9 cellular contexts compared by ENCODE assay signal in the genomic region with DNA sequence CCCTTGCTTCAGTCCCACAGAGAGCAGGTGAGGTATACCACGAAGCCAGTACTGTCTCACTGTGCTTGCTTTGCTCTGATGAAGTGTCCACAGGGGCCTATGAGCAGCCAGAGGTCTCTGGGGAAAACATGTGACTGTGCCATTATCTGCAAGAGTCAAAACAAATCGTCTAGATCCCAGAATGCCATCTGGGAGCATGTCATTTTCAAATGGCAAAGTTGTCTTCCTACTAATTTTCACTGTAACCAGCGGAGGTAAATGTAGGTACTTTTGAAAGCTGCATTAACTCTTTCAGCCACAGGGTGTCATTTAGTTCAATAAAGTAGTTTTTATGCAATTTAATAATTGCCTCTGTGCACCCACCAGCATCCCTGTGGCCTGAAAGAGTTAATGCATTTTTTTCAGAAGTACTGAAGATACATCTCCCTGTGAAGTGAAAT.
A peak's percentile ranks its signal among the peaks of the same experiment; 100 is the strongest.
DNase-seq lines count a peak whose midpoint lies in the region; ATAC-seq, FAIRE-seq and TF ChIP-seq lines count a peak whose summit lies in the region.
"Had no signal": no experiment of that assay in that cellular context is flagged by ENCODE, and none has a peak within 500 bp of the region (broad histone marks: within the 10 kb centered on the region; RNA-seq: fewer than 3 reads in every experiment).

No MANE protein-coding gene starts in this region.

- H3K4me3 ChIP-seq in AG10803 (ENCODE audit: low read length) (no peak overlapping the region), GM12878 (no peak overlapping the region)
- no peak overlapping the region for H3K4me3 ChIP-seq in Jurkat, Clone E6-1 (ENCODE audit: low read length)
- H3K4me3 ChIP-seq: stomach had no signal

- TF ChIP-seq CTCF in AG10803 (conservative IDR thresholded peaks at IDR 0.05; ENCODE audit: low read length) (0 out of 2 replicates have a peak, but pooled peaks have one; percentile 7), GM12878 (IDR thresholded peaks at IDR 0.05 in 2 of 3, conservative IDR thresholded peaks at IDR 0.05 in 1 of 3; ENCODE audit: control insufficient read depth in 2 of 3, extremely low read depth in 1 of 3, insufficient read depth in 1 of 3, low read depth in 3 of 3, low read length in 3 of 3) (peak; percentile 30 to 44 (median 37); a peak in 4 of 6 replicates)

- BruUV-seq in GM12878 (replicated peaks; lab: Mats Ljungman, UMichigan): no TSS peak

- H3K9ac ChIP-seq in GM12878 (ENCODE audit: control insufficient read depth, insufficient read depth, low read length): no peak overlapping the region

- SMC1A ChIA-PET in GM12878 (lab: Charles Lee; ENCODE audit: uncharacterized antibody, unreplicated experiment): interaction anchor here (0.7 to 23.1 kb wide), 17 partner anchors 9 to 401 kb away, joined by 3 to 463 read pairs (median 6); no protein-coding TSS in a partner anchor

- TF ChIP-seq RAD21 in GM12878 (IDR thresholded peaks at IDR 0.05; ENCODE audit: insufficient read depth, low read depth, low read length): peak; percentile 59

- FAIRE-seq in GM18507 (lab: Jason Lieb, UNC) (peak; percentile 77), GM12878 (lab: Jason Lieb, UNC) (no peak)

- no peaks in the 10 kb centered on the region; the same call in none of the 2 replicates for H3K79me2 ChIP-seq in GM12878 (ENCODE audit: control insufficient read depth, insufficient read depth, low read length)

- WGBS in GM12878 (ENCODE audit: insufficient coverage, insufficient replicate concordance, low lambda C conversion rate, missing lambda C conversion rate): 17% methylated on average over 3 of the region's 3 CpGs

- POLR2A ChIA-PET in GM12878 (lab: Charles Lee): interaction anchor here (1.0 to 1.1 kb wide), 2 partner anchors 9 to 15 kb away, joined by 3 read pairs; no protein-coding TSS in a partner anchor

- H3K4me1 ChIP-seq in GM12878 (ENCODE audit: control insufficient read depth, insufficient read depth, low read length): peaks cover 16% of the 10 kb centered on the region

- intact Hi-C loops in GM12878 (cut with micrococcal nuclease; ENCODE audit: unreplicated experiment): no loop called here

- no peak for TF ChIP-seq POLR2A in GM12878 (IDR thresholded peaks at IDR 0.05; ENCODE audit: low read depth, low read length)

- RAD21 ChIA-PET in GM12878 (lab: Charles Lee; ENCODE audit: unreplicated experiment): interaction anchor here (1.0 to 6.0 kb wide), 11 partner anchors 9 to 108 kb away, joined by 3 to 70 read pairs (median 5); no protein-coding TSS in a partner anchor

- H4K20me1 ChIP-seq in GM12878 (ENCODE audit: control insufficient read depth, insufficient read depth): no peaks in the 10 kb centered on the region

- H2AFZ ChIP-seq in GM12878 (ENCODE audit: control insufficient read depth, low read depth, low read length): no peak overlapping the region

- peak; percentile 51 for ATAC-seq in GM12878

- no peaks in the 10 kb centered on the region for H3K27me3 ChIP-seq in GM12878 (replicated peaks in 1 of 2; ENCODE audit: control insufficient read depth in 2 of 2, insufficient read depth in 2 of 2, low read length in 1 of 2)
- H3K27me3 ChIP-seq: stomach had no signal

- H3K27ac ChIP-seq in GM12878 (ENCODE audit: control insufficient read depth, insufficient read depth): no peak overlapping the region

- in situ Hi-C loops in GM12878 (cut with MboI): no loop called here

- H3K36me3 ChIP-seq in GM12878 (ENCODE audit: control insufficient read depth in 2 of 2, insufficient read depth in 2 of 2, low read length in 1 of 2): peaks cover 6 to 13% of the 10 kb centered on the region in 2 experiments

- no peaks in the 10 kb centered on the region for H3K9me3 ChIP-seq in GM12878 (replicated peaks; ENCODE audit: control insufficient read depth, insufficient read depth, low read length)
- H3K9me3 ChIP-seq: stomach had no signal

- no peak overlapping the region for H3K4me2 ChIP-seq in GM12878 (ENCODE audit: control insufficient read depth, insufficient read depth)

- DNase-seq in AG10803 (ENCODE audit: low read depth): no peak
- no peak for DNase-seq in GM18507 (ENCODE audit: extremely low spot score, insufficient read length, low read depth)
- peak; percentile 8 for DNase-seq in Jurkat, Clone E6-1 (ENCODE audit: low read depth, low spot score)
- DNase-seq in GM12878 (ENCODE audit: low read depth, low spot score): no peak
- no peak for DNase-seq in amniotic stem cell (lab: John Stamatoyannopoulos, UW)
- DNase-seq in NOMO-1 treated with DMSO at 0.1 percent for 48 hours (lab: John Stamatoyannopoulos, UW; ENCODE audit: unreplicated experiment): no peak
- DNase-seq in GF-D8 (lab: John Stamatoyannopoulos, UW): no peak
- DNase-seq in SW480 (ENCODE audit: low spot score): no peak
- DNase-seq: stomach had no signal

- TF ChIP-seq EP300 in GM12878 (IDR thresholded peaks at IDR 0.05; ENCODE audit: borderline replicate concordance in 1 of 2, control insufficient read depth in 1 of 2, low read depth in 2 of 2, low read length in 2 of 2): no peak

- CTCF ChIA-PET in GM12878 (lab: Yijun Ruan, JAX): interaction anchor here (0.6 to 24.3 kb wide), 21 partner anchors 9 to 396 kb away, joined by 3 to 396 read pairs (median 5); no protein-coding TSS in a partner anchor

TF ChIP-seq in GM12878, 131 proteins besides CTCF, POLR2A, EP300 and RAD21:
- peak; percentile 87 for TF ChIP-seq MEF2B (IDR thresholded peaks at IDR 0.05; ENCODE audit: partially characterized antibody, poor library complexity, severe bottlenecking)
- TF ChIP-seq EED (IDR thresholded peaks at IDR 0.05; ENCODE audit: low read depth): 0 out of 2 replicates have a peak, but pooled peaks have one; percentile 30
- TF ChIP-seq IKZF1 (conservative IDR thresholded peaks at IDR 0.05): peak; percentile 44
- TF ChIP-seq SMC3 (IDR thresholded peaks at IDR 0.05; ENCODE audit: borderline replicate concordance, low read length): peak; percentile 61; the same call in 1 of the 2 replicates
- TF ChIP-seq RUNX3 (IDR thresholded peaks at IDR 0.05; ENCODE audit: low read length): no peak
- TF ChIP-seq NFIC (IDR thresholded peaks at IDR 0.05; ENCODE audit: low read depth, low read length): no peak
- TF ChIP-seq SRF (IDR thresholded peaks at IDR 0.05; ENCODE audit: low read depth in 2 of 2, low read length in 2 of 2): no peak
- TF ChIP-seq POU2F2 (IDR thresholded peaks at IDR 0.05; ENCODE audit: borderline replicate concordance, low read depth, low read length): 0 out of 3 replicates have a peak, but pooled peaks have one; percentile 8
- no peak for TF ChIP-seq SKIL (IDR thresholded peaks at IDR 0.05; ENCODE audit: low read depth, poor library complexity, severe bottlenecking)
